ENCODE assay signal across 8 cellular contexts in genomic region chr22:46736705-46737104, GRCh38. TPM values are rescaled to one million over a fixed set of nuclear protein-coding genes. Genes with fewer than 3 reads are reported as not detected.
DNase-seq lines count a peak whose midpoint lies in the region; ATAC-seq and TF ChIP-seq lines count a peak whose summit lies in the region.

No MANE protein-coding gene starts in this region.

- TF ChIP-seq CTCF in adrenal gland (IDR thresholded peaks at IDR 0.05) (no peak), left lung (IDR thresholded peaks at IDR 0.05) (no peak)

- peak overlapping the region; percentile 99 for H3K4me3 Mint-ChIP-seq in activated CD4-positive, alpha-beta T cell treated with anti-CD3 and anti-CD28 coated beads for 36 hours

- TF ChIP-seq POLR2A in adrenal gland (IDR thresholded peaks at IDR 0.05) = no peak

- H3K27me3 ChIP-seq in adrenal gland (no peaks in the 10 kb centered on the region), left lung (no peaks in the 10 kb centered on the region), thymus (ENCODE audit: control insufficient read depth, insufficient read depth) (no peaks in the 10 kb centered on the region)

- no peak for DNase-seq in activated CD4-positive, alpha-beta T cell treated with anti-CD3 and anti-CD28 coated beads for 36 hours
- no peak for DNase-seq in activated CD4-positive, alpha-beta T cell treated with anti-CD3 and anti-CD28 coated beads for 1 hour
- DNase-seq in adrenal gland (no peak), left lung (peak in 1 of 2 donors; percentile 38), NCI-H2029 (lab: John Stamatoyannopoulos, UW) (no peak), NCI-H446 (lab: John Stamatoyannopoulos, UW) (no peak), AML-193 (lab: John Stamatoyannopoulos, UW) (no peak)

- H3K4me1 ChIP-seq in adrenal gland (replicated peaks in 1 of 2) = peaks cover 44 to 63% of the 10 kb centered on the region in 2 donors
- H3K4me1 ChIP-seq in left lung = peaks cover 41 to 68% of the 10 kb centered on the region in 2 donors
- H3K4me1 ChIP-seq in thymus (ENCODE audit: control insufficient read depth, insufficient read depth, low read length) = peaks cover 22% of the 10 kb centered on the region

- H3K27me3 Mint-ChIP-seq in activated CD4-positive, alpha-beta T cell treated with anti-CD3 and anti-CD28 coated beads for 36 hours = no peaks in the 10 kb centered on the region

- H3K4me3 ChIP-seq in adrenal gland (peak overlapping the region in 1 of 4 donors; percentile 86), left lung (peak overlapping the region; percentile 80 to 92), thymus (ENCODE audit: low read length) (peak overlapping the region; percentile 93)

- CTCF ChIA-PET in activated CD4-positive, alpha-beta T cell treated with anti-CD3 and anti-CD28 coated beads for 36 hours (lab: Charles Lee) = interaction anchor here (0.6 to 1.4 kb wide), 3 partner anchors 22 to 1158 kb away, joined by 3 to 6 read pairs (median 6); no protein-coding TSS in a partner anchor

- peak overlapping the region; percentile 75 for H3K27ac Mint-ChIP-seq in activated CD4-positive, alpha-beta T cell treated with anti-CD3 and anti-CD28 coated beads for 36 hours

- no peaks in the 10 kb centered on the region for H3K9me3 Mint-ChIP-seq in activated CD4-positive, alpha-beta T cell treated with anti-CD3 and anti-CD28 coated beads for 36 hours (ENCODE audit: low read depth)

- POLR2A ChIA-PET in activated CD4-positive, alpha-beta T cell treated with anti-CD3 and anti-CD28 coated beads for 36 hours (lab: Charles Lee) = no interaction called here

- ATAC-seq in activated CD4-positive, alpha-beta T cell treated with anti-CD3 and anti-CD28 coated beads for 36 hours = no peak
- ATAC-seq in left lung = no peak

- H3K36me3 Mint-ChIP-seq in activated CD4-positive, alpha-beta T cell treated with anti-CD3 and anti-CD28 coated beads for 36 hours (ENCODE audit: low read depth) = peaks cover 16% of the 10 kb centered on the region

- peaks cover 49% of the 10 kb centered on the region for H3K4me1 Mint-ChIP-seq in activated CD4-positive, alpha-beta T cell treated with anti-CD3 and anti-CD28 coated beads for 36 hours

- intact Hi-C loops in activated CD4-positive, alpha-beta T cell treated with anti-CD3 and anti-CD28 coated beads for 36 hours (cut with DNase I, micrococcal nuclease) = loop anchor here (5.0 kb wide), 3 partner anchors 134 to 1361 kb away; no protein-coding TSS in a partner anchor
- intact Hi-C loops in adrenal gland (cut with DNase I) = loop anchor here in 1 of 2 donors (10.0 kb wide), 1 partner anchor 162 kb away; no protein-coding TSS in a partner anchor
- intact Hi-C loops in left lung (cut with DNase I) = no loop called here

- H3K36me3 ChIP-seq in adrenal gland (replicated peaks in 1 of 2) (peaks cover 0 to under 1% of the 10 kb centered on the region in 2 donors), left lung (peaks cover 0 to 4% of the 10 kb centered on the region in 2 donors), thymus (ENCODE audit: control insufficient read depth, insufficient read depth) (peaks cover 5% of the 10 kb centered on the region)

- WGBS in adrenal gland, 4 donors = 54 to 83% (median 62%) methylated on average over 6 to 8 of the region's 8 CpGs
- 79% methylated on average over 8 of the region's 8 CpGs for WGBS in thymus

- H3K27ac ChIP-seq in adrenal gland (peak overlapping the region in 3 of 5 donors; percentile 74 to 95 (median 79)), left lung (peak overlapping the region in 1 of 2 donors; percentile 65), thymus (ENCODE audit: low read depth) (peak overlapping the region; percentile 56)

- H3K9me3 ChIP-seq in adrenal gland (replicated peaks in 1 of 3) (no peaks in the 10 kb centered on the region), left lung (no peaks in the 10 kb centered on the region), thymus (ENCODE audit: control insufficient read depth) (no peaks in the 10 kb centered on the region)

RNA-seq across cellular contexts. Expression of gene CERK, which starts 1.3 kb away (rescaled TPM):
- 10 to 100 TPM; 27.0 to 32.8 TPM for total RNA-seq in activated CD4-positive, alpha-beta T cell treated with anti-CD3 and anti-CD28 coated beads for 36 hours
- total RNA-seq in adrenal gland (10 to 100 TPM; 34.0 to 92.1 (median 48.0) TPM), left lung (10 to 100 TPM; 25.0 to 34.1 TPM)
- polyA plus RNA-seq in adrenal gland (10 to 100 TPM; 18.6 to 24.3 (median 19.5) TPM), thymus (47.1 TPM)

RNA-seq across cellular contexts. Expression of gene TBC1D22A, which starts 25.7 kb away (rescaled TPM):
- total RNA-seq in activated CD4-positive, alpha-beta T cell treated with anti-CD3 and anti-CD28 coated beads for 36 hours = 10 to 100 TPM; 36.0 to 38.0 TPM
- total RNA-seq in adrenal gland (10 to 100 TPM; 18.8 to 44.2 (median 29.9) TPM), left lung (10 to 100 TPM; 27.3 to 33.5 TPM)
- polyA plus RNA-seq in adrenal gland (10 to 100 TPM; 11.5 to 17.4 (median 14.9) TPM), thymus (25.7 TPM)

Comparison
In these comparisons a context has a peak if more than half of its experiments do, and no peak if none do; other contexts are left out.
1. intact Hi-C loops: an anchor here in activated CD4-positive, alpha-beta T cell treated with anti-CD3 and anti-CD28 coated beads for 36 hours (5.0 kb wide); none called in left lung.